In the genomic region with DNA sequence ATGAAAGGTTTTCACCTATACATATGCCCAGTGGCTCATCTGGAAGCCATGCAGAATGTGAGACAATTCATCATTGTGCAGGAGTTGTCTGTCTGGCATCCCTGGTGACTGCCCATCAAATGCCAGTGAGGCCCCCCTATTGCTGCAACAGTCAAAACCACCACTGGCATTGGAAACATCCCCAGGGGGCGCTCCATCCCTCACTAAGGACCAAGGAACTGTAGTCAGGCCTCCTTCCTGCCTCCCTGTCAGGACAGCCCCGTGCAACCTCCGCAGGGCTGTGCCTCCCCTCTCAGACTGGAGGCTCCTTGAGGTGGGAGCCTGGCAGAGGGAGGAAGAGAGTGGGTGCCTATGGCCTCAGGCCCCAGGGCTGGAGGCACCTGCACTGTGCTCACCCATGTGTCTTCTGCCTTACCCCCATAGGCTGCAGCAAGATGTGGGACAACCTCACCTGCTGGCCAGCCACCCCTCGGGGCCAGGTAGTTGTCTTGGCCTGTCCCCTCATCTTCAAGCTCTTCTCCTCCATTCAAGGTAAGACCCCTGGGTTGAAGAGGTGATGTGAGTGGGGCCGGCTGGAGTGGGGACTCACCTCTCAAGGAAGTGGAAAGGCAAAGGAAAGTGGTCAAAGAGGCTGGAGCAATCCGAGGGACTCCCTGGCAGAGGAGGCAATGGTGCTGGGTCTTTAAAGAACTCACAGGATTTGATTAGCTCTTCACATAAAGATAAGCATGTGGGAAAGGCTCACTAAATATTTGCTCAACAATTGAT, we compare ENCODE assay signal across 10 cellular contexts. TPM values are rescaled to one million over a fixed set of nuclear protein-coding genes. Genes with fewer than 3 reads are reported as not detected.
A peak's percentile ranks its signal among the peaks of the same experiment; 100 is the strongest.
DNase-seq lines count a peak whose midpoint lies in the region; ATAC-seq and TF ChIP-seq lines count a peak whose summit lies in the region.
"Had no signal": no experiment of that assay in that cellular context is flagged by ENCODE, and none has a peak within 500 bp of the region (broad histone marks: within the 10 kb centered on the region; RNA-seq: fewer than 3 reads in every experiment).

No MANE protein-coding gene starts in this region.

- no TSS peak for BruUV-seq in HCT116 (replicated peaks; lab: Mats Ljungman, UMichigan)

- peaks cover 30% of the 10 kb centered on the region for H3K4me1 Mint-ChIP-seq in CD8-positive, alpha-beta T cell (ENCODE audit: low read depth)
- peaks cover 31% of the 10 kb centered on the region for H3K4me1 Mint-ChIP-seq in activated CD4-positive, alpha-beta T cell treated with anti-CD3 and anti-CD28 coated beads, Interleukin-2, amount 10 ng/mL, durations not matched to agents 7 days and 5 days

- RAD21 ChIA-PET in HCT116 (lab: Charles Lee; ENCODE audit: low non-redundant PET in 1 of 2, low total read pairs in 2 of 2, uncharacterized antibody in 2 of 2, unreplicated experiment in 2 of 2): no interaction called here

- H3K9ac ChIP-seq in HCT116 (ENCODE audit: low read length): no peak overlapping the region

- no peaks in the 10 kb centered on the region for H3K9me3 Mint-ChIP-seq in CD8-positive, alpha-beta T cell
- H3K9me3 Mint-ChIP-seq in activated CD4-positive, alpha-beta T cell treated with anti-CD3 and anti-CD28 coated beads, Interleukin-2, amount 10 ng/mL, durations not matched to agents 7 days and 5 days: no peaks in the 10 kb centered on the region

- peak overlapping the region; percentile 76 for H3K27ac Mint-ChIP-seq in CD8-positive, alpha-beta T cell
- no peak overlapping the region for H3K27ac Mint-ChIP-seq in activated CD4-positive, alpha-beta T cell treated with anti-CD3 and anti-CD28 coated beads, Interleukin-2, amount 10 ng/mL, durations not matched to agents 7 days and 5 days

- peak; percentile 55 for ATAC-seq in CD8-positive, alpha-beta T cell
- ATAC-seq in HCT116 (peak; percentile 65), foreskin keratinocyte (no peak), GM21447 (IDR thresholded peaks at IDR 0.05; ENCODE audit: unreplicated experiment) (no peak), omental fat pad (ENCODE audit: low FRiP score) (no peak)

- DNase-seq in CD8-positive, alpha-beta T cell: peak; percentile 10 to 75 (median 47)
- DNase-seq in HCT116 (ENCODE audit: low read depth, low spot score) (no peak), foreskin keratinocyte (no peak), omental fat pad (ENCODE audit: low spot score) (no peak), NCI-H146 treated with DMSO at 0.1 percent for 48 hours (lab: John Stamatoyannopoulos, UW; ENCODE audit: unreplicated experiment) (no peak), kidney glomerular epithelial cell (lab: John Stamatoyannopoulos, UW) (no peak)
- DNase-seq in activated CD4-positive, alpha-beta T cell treated with anti-CD3 and anti-CD28 coated beads, Interleukin-2, amount 10 ng/mL, durations not matched to agents 7 days and 5 days: peak; percentile 52
- DNase-seq: NCI-H526 treated with DMSO at 0.1 percent for 48 hours, tibial artery had no signal

- peaks cover 29% of the 10 kb centered on the region for H3K4me1 ChIP-seq in CD8-positive, alpha-beta T cell (ENCODE audit: insufficient read depth, low read length)
- no peaks in the 10 kb centered on the region for H3K4me1 ChIP-seq in HCT116 (ENCODE audit: control insufficient read depth in 1 of 2, insufficient read depth in 2 of 2, low read length in 2 of 2)
- H3K4me1 ChIP-seq in foreskin keratinocyte: peaks cover 13% of the 10 kb centered on the region

- H3K79me2 ChIP-seq in HCT116 (ENCODE audit: insufficient read depth, low read length): no peaks in the 10 kb centered on the region

- H2AFZ ChIP-seq in HCT116 (ENCODE audit: low read depth, low read length, poor library complexity, severe bottlenecking): no peak overlapping the region

- H4K20me1 ChIP-seq in HCT116 (ENCODE audit: insufficient read depth): no peaks in the 10 kb centered on the region

- H3K4me3 ChIP-seq in CD8-positive, alpha-beta T cell (ENCODE audit: low read depth, low read length): no peak overlapping the region
- H3K4me3 ChIP-seq in HCT116 (replicated peaks in 1 of 2; ENCODE audit: low read depth in 1 of 2, low read length in 2 of 2): no peak overlapping the region
- H3K4me3 ChIP-seq: tibial artery had no signal

- no peak; the same call in none of the 2 replicates for TF ChIP-seq RAD21 in HCT116 (IDR thresholded peaks at IDR 0.05; ENCODE audit: low read depth)

- TF ChIP-seq POLR2A in HCT116 (IDR thresholded peaks at IDR 0.05; ENCODE audit: borderline replicate concordance, extremely low read depth, insufficient read depth, insufficient read length): no peak

- no peaks in the 10 kb centered on the region for H3K36me3 ChIP-seq in CD8-positive, alpha-beta T cell (ENCODE audit: insufficient read depth, low read length)
- no peaks in the 10 kb centered on the region for H3K36me3 ChIP-seq in HCT116 (ENCODE audit: control insufficient read depth in 1 of 2, insufficient read depth in 2 of 2, low read length in 2 of 2)

- CTCF ChIA-PET in CD8-positive, alpha-beta T cell (lab: Charles Lee): interaction anchor here (0.9 to 5.0 kb wide), 9 partner anchors 11 to 40 kb away, joined by 3 to 74 read pairs (median 5); a partner anchor contains a TSS
- CTCF ChIA-PET in HCT116 (lab: Charles Lee): no interaction called here
- CTCF ChIA-PET in activated CD4-positive, alpha-beta T cell treated with anti-CD3 and anti-CD28 coated beads, Interleukin-2, amount 10 ng/mL, durations not matched to agents 7 days and 5 days (lab: Charles Lee): interaction anchor here (1.6 kb wide), 1 partner anchor 9 kb away, joined by 6 read pairs; no protein-coding TSS in a partner anchor

- H3K27me3 ChIP-seq in CD8-positive, alpha-beta T cell (ENCODE audit: insufficient read depth, low read length): no peaks in the 10 kb centered on the region
- H3K27me3 ChIP-seq in HCT116 (ENCODE audit: insufficient read depth, low read length) (no peaks in the 10 kb centered on the region), foreskin keratinocyte (no peaks in the 10 kb centered on the region)
- H3K27me3 ChIP-seq: tibial artery had no signal

- no peaks in the 10 kb centered on the region for H3K9me3 ChIP-seq in CD8-positive, alpha-beta T cell (ENCODE audit: low read length)
- H3K9me3 ChIP-seq in HCT116 (ENCODE audit: control insufficient read depth in 1 of 2, insufficient read depth in 1 of 2, low read depth in 1 of 2, low read length in 2 of 2): no peaks in the 10 kb centered on the region
- H3K9me3 ChIP-seq: tibial artery had no signal

- no peaks in the 10 kb centered on the region for H3K27me3 Mint-ChIP-seq in CD8-positive, alpha-beta T cell (ENCODE audit: low read depth)
- no peaks in the 10 kb centered on the region for H3K27me3 Mint-ChIP-seq in activated CD4-positive, alpha-beta T cell treated with anti-CD3 and anti-CD28 coated beads, Interleukin-2, amount 10 ng/mL, durations not matched to agents 7 days and 5 days

- no peaks in the 10 kb centered on the region for H3K9me2 ChIP-seq in HCT116 (ENCODE audit: insufficient read depth)

- no peak overlapping the region for H3K4me3 Mint-ChIP-seq in CD8-positive, alpha-beta T cell
- H3K4me3 Mint-ChIP-seq in activated CD4-positive, alpha-beta T cell treated with anti-CD3 and anti-CD28 coated beads, Interleukin-2, amount 10 ng/mL, durations not matched to agents 7 days and 5 days: no peak overlapping the region

- no peak overlapping the region for H3K27ac ChIP-seq in CD8-positive, alpha-beta T cell (ENCODE audit: low read depth, low read length)
- H3K27ac ChIP-seq in HCT116 (ENCODE audit: low read depth, low read length) (no peak overlapping the region), foreskin keratinocyte (no peak overlapping the region)
- H3K27ac ChIP-seq: tibial artery had no signal

- TF ChIP-seq CTCF in CD8-positive, alpha-beta T cell (IDR thresholded peaks at IDR 0.05): peak; percentile 34
- TF ChIP-seq CTCF in HCT116 (IDR thresholded peaks at IDR 0.05 in 2 of 3, conservative IDR thresholded peaks at IDR 0.05 in 1 of 3; ENCODE audit: borderline replicate concordance in 1 of 3, insufficient read depth in 1 of 3, low read depth in 2 of 3, low read length in 2 of 3): peak; percentile 16 to 42 (median 38); a peak in 4 of 6 replicates
- peak; percentile 32 for TF ChIP-seq CTCF in foreskin keratinocyte (conservative IDR thresholded peaks at IDR 0.05)
- no peak for TF ChIP-seq CTCF in omental fat pad (IDR thresholded peaks at IDR 0.05)

- intact Hi-C loops in CD8-positive, alpha-beta T cell (cut with DNase I, micrococcal nuclease): loop anchor here (1.0 to 2.0 kb wide), 3 partner anchors 17 to 21 kb away; no protein-coding TSS in a partner anchor
- intact Hi-C loops in HCT116 (cut with micrococcal nuclease): no loop called here

- H3K4me2 ChIP-seq in HCT116 (ENCODE audit: low read length): no peak overlapping the region

- H3K36me3 Mint-ChIP-seq in CD8-positive, alpha-beta T cell: peaks cover 52% of the 10 kb centered on the region
- peaks cover 15% of the 10 kb centered on the region for H3K36me3 Mint-ChIP-seq in activated CD4-positive, alpha-beta T cell treated with anti-CD3 and anti-CD28 coated beads, Interleukin-2, amount 10 ng/mL, durations not matched to agents 7 days and 5 days (ENCODE audit: low read depth)

- POLR2A ChIA-PET in CD8-positive, alpha-beta T cell (lab: Charles Lee): no interaction called here
- POLR2A ChIA-PET in HCT116 (lab: Charles Lee): interaction anchor here (1.3 kb wide), 1 partner anchor 17 kb away, joined by 3 read pairs; a partner anchor contains a TSS
- POLR2A ChIA-PET in activated CD4-positive, alpha-beta T cell treated with anti-CD3 and anti-CD28 coated beads, Interleukin-2, amount 10 ng/mL, durations not matched to agents 7 days and 5 days (lab: Charles Lee): no interaction called here

TF ChIP-seq in HCT116, 20 proteins besides CTCF, POLR2A, EP300 and RAD21 (continues in another document):
- TF ChIP-seq SRF (IDR thresholded peaks at IDR 0.05; ENCODE audit: low read depth): no peak

RNA-seq across cellular contexts. Expression of a gene that starts 16.5 kb away (rescaled TPM):
- total RNA-seq in CD8-positive, alpha-beta T cell: 10 to 100 TPM; 31.2 to 34.3 TPM
- 9.6 TPM for total RNA-seq in HCT116 (2021; ENCODE audit: unreplicated experiment)
- 4.5 and 5.6 TPM in 2 replicates for polyA plus RNA-seq in HCT116 (2012)
- 10 to 100 TPM; 19.9 to 21.3 TPM for total RNA-seq in activated CD4-positive, alpha-beta T cell treated with anti-CD3 and anti-CD28 coated beads, Interleukin-2, amount 10 ng/mL, durations not matched to agents 7 days and 5 days
- 2.8 and 3.2 TPM in 2 replicates for total RNA-seq in foreskin keratinocyte
- polyA plus RNA-seq in foreskin keratinocyte: 1.9 and 2.3 TPM in 2 replicates
- total RNA-seq in omental fat pad: 10 to 100 TPM in 1 of 4 donors, 1 to 10 TPM in 3; 2.9 to 73.8 (median 6.2) TPM

Comparison
In these comparisons a context has a peak if more than half of its experiments do, and no peak if none do; other contexts are left out.
1. ATAC-seq: peak in CD8-positive, alpha-beta T cell (single experiment) and HCT116 (single experiment); none in foreskin keratinocyte (single experiment), GM21447 (single experiment) and omental fat pad (single experiment).
2. DNase-seq: peak in CD8-positive, alpha-beta T cell (7 of 7) and activated CD4-positive, alpha-beta T cell treated with anti-CD3 and anti-CD28 coated beads, Interleukin-2, amount 10 ng/mL, durations not matched to agents 7 days and 5 days (single experiment); none in HCT116 (single experiment), foreskin keratinocyte (0 of 2), omental fat pad (single experiment), NCI-H146 treated with DMSO at 0.1 percent for 48 hours (single experiment) and kidney glomerular epithelial cell (single experiment).
3. CTCF ChIP-seq: peak in CD8-positive, alpha-beta T cell (single experiment), HCT116 (3 of 3) and foreskin keratinocyte (single experiment); none in omental fat pad (0 of 3).